Comparison of ENCODE assay signal across 26 cellular contexts in the genomic region with DNA sequence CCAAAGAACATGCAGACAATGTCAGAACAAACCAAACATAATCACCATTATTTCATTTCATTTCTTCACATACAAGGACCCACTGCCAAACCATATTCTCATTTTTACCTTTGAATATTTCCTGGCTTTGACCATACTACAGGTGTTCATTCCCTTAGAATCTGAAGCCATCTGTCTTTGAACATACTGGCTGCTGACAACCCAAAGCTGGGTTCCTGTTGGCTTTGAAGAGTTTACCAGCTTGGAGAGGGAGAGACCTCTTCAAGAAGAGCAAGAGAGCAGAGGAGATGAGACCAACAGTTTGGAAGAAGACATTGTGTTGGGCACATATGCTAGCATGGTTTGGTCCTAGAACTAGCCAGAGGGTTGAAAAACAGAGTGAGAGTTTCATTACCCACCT.
"Had no signal": no experiment of that assay in that cellular context is flagged by ENCODE, and none has a peak within 500 bp of the region (broad histone marks: within the 10 kb centered on the region; RNA-seq: fewer than 3 reads in every experiment).

No MANE protein-coding gene starts in this region.

- H3K4me1 ChIP-seq: neural progenitor cell, parathyroid adenoma, psoas muscle, right lobe of liver, suprapubic skin, testis, tibial artery, transverse colon, upper lobe of right lung, uterus had no signal

- H3K4me3 ChIP-seq: neural progenitor cell, ovary, psoas muscle, right lobe of liver, sigmoid colon, suprapubic skin, testis, tibial artery, transverse colon, upper lobe of right lung, uterus had no signal

- H3K27ac ChIP-seq: neural progenitor cell, ovary, parathyroid adenoma, psoas muscle, right lobe of liver, sigmoid colon, suprapubic skin, testis, tibial artery, transverse colon, upper lobe of right lung, uterus had no signal

- H3K4me2 ChIP-seq: neural progenitor cell had no signal

- FAIRE-seq: small intestine had no signal

- H3K36me3 ChIP-seq: neural progenitor cell, ovary, right lobe of liver, sigmoid colon, suprapubic skin, tibial artery, transverse colon, upper lobe of right lung, uterus had no signal

- H3K27me3 ChIP-seq: neural progenitor cell, ovary, right lobe of liver, sigmoid colon, suprapubic skin, testis, tibial artery, transverse colon, upper lobe of right lung, uterus had no signal

- H3K9ac ChIP-seq: neural progenitor cell, parathyroid adenoma had no signal

- DNase-seq: natural killer cell; occipital lobe; ovary; posterior cingulate gyrus; psoas muscle; right cardiac atrium; right lobe of liver; sigmoid colon; small intestine; stimulated activated CD4-positive, alpha-beta T cell treated with anti-CD3 and anti-CD28 coated beads, Interleukin-15, amount 100 ng/mL, for 24 hours; stimulated activated CD4-positive, alpha-beta T cell treated with anti-CD3 and anti-CD28 coated beads, Interleukin-2, amount 100 ng/mL, for 24 hours; stimulated activated CD4-positive, alpha-beta T cell treated with anti-CD3 and anti-CD28 coated beads, Interleukin-2, amount 100 ng/mL, for 48 hours; stimulated activated CD4-positive, alpha-beta T cell treated with anti-CD3 and anti-CD28 coated beads, Interleukin-4, amount 100 ng/mL, for 24 hours; stimulated activated naive B cell treated with anti-CD40 and anti-IgM and Interleukin-4, amounts not matched to agents 10 μg/mL and 1 μg/mL and 100 μg/mL, for 72 hours; stimulated activated naive CD8-positive, alpha-beta T cell treated with anti-CD3 and anti-CD28 coated beads, Interleukin-15, amount 100 ng/mL, for 72 hours; stimulated activated naive CD8-positive, alpha-beta T cell treated with anti-CD3 and anti-CD28 coated beads, Interleukin-15, Interleukin-2, amounts not matched to agents 100 U/mL and 50 U/mL, for 24 hours; substantia nigra; testis; tibial artery; transverse colon; upper lobe of right lung; uterus had no signal

- H3K9me3 ChIP-seq: ovary, psoas muscle, right lobe of liver, sigmoid colon, suprapubic skin, testis, tibial artery, transverse colon, upper lobe of right lung, uterus had no signal

- ATAC-seq: natural killer cell; psoas muscle; right cardiac atrium; right lobe of liver; stimulated activated effector memory CD8-positive, alpha-beta T cell treated with anti-CD3 and anti-CD28 coated beads, Interleukin-12 subunit alpha, Interleukin-12 subunit beta, amount 100 ng/mL, for 72 hours; stimulated activated naive B cell treated with anti-CD40 and anti-IgM and Interleukin-4, amounts not matched to agents 10 μg/mL and 1 μg/mL and 100 μg/mL, for 72 hours; stimulated activated naive CD8-positive, alpha-beta T cell treated with anti-CD3 and anti-CD28 coated beads, Interleukin-15, amount 100 ng/mL, for 72 hours; stimulated activated naive CD8-positive, alpha-beta T cell treated with anti-CD3 and anti-CD28 coated beads, Interleukin-15, Interleukin-2, amounts not matched to agents 100 U/mL and 50 U/mL, for 24 hours; upper lobe of right lung had no signal
